ENCODE assay signal across 8 cellular contexts in genomic region chr1:113871597-113872113, GRCh38. TPM values are rescaled to one million over a fixed set of nuclear protein-coding genes. Genes with fewer than 3 reads are reported as not detected.
DNase-seq lines count a peak whose midpoint lies in the region; ATAC-seq and TF ChIP-seq lines count a peak whose summit lies in the region.

TSS of gene PTPN22 (minus strand) at chr1:113871712.

- H3K27ac ChIP-seq in right atrium auricular region: peak within 1 kb of the TSS; percentile 7 to 36

- H3K27me3 ChIP-seq in right atrium auricular region: no peaks in the 10 kb centered on the region

- no peaks in the 10 kb centered on the region for H3K4me1 ChIP-seq in right atrium auricular region

- DNase-seq in SIG-M5 (lab: John Stamatoyannopoulos, UW) (peak; percentile 77), right atrium auricular region (ENCODE audit: low spot score) (no peak), NCI-H2227 (lab: John Stamatoyannopoulos, UW; ENCODE audit: unreplicated experiment) (no peak), midbrain (lab: John Stamatoyannopoulos, UW) (no peak)
- DNase-seq in activated gamma-delta T cell treated with anti-CD3 and anti-CD28 coated beads, Interleukin-2, amount 50 U/mL, for 16 hours (ENCODE audit: low read depth): peak; percentile 70
- peak; percentile 58 to 80 (median 72) for DNase-seq in stimulated activated CD4-positive, alpha-beta T cell treated with anti-CD3 and anti-CD28 coated beads, TNF-alpha, amount 100 ng/mL, for 48 hours (ENCODE audit: low read depth in 3 of 3)

- peak; percentile 90 for ATAC-seq in GM18868 (IDR thresholded peaks at IDR 0.05; ENCODE audit: unreplicated experiment)
- ATAC-seq in HG03025 (IDR thresholded peaks at IDR 0.05; ENCODE audit: low FRiP score, unreplicated experiment): peak; percentile 90

- H3K4me3 ChIP-seq in right atrium auricular region: no peak within 1 kb of the TSS

- H3K9me3 ChIP-seq in right atrium auricular region: no peaks in the 10 kb centered on the region

- no peaks in the 10 kb centered on the region for H3K36me3 ChIP-seq in right atrium auricular region

- no peak for TF ChIP-seq CTCF in right atrium auricular region (IDR thresholded peaks at IDR 0.05)

RNA-seq across cellular contexts. Expression of gene PTPN22, which starts in this region (rescaled TPM):
- 1 to 10 TPM in 1 of 2 donors, under 1 TPM in 1; 0.33 to 2.0 TPM for total RNA-seq in right atrium auricular region

Comparison
In these comparisons a context has a peak if more than half of its experiments do, and no peak if none do; other contexts are left out.
1. DNase-seq: peak in SIG-M5 (single experiment), activated gamma-delta T cell treated with anti-CD3 and anti-CD28 coated beads, Interleukin-2, amount 50 U/mL, for 16 hours (single experiment) and stimulated activated CD4-positive, alpha-beta T cell treated with anti-CD3 and anti-CD28 coated beads, TNF-alpha, amount 100 ng/mL, for 48 hours (3 of 3); none in right atrium auricular region (single experiment), NCI-H2227 (single experiment) and midbrain (single experiment).